In genomic region chr13:76886005-76886291, GRCh38 we compare ENCODE assay signal across 8 cellular contexts. TPM values are rescaled to one million over a fixed set of nuclear protein-coding genes. Genes with fewer than 3 reads are reported as not detected.
DNase-seq lines count a peak whose midpoint lies in the region; ATAC-seq and TF ChIP-seq lines count a peak whose summit lies in the region.

No MANE protein-coding gene starts in this region.

- TF ChIP-seq CTCF in AG09309 (IDR thresholded peaks at IDR 0.05; ENCODE audit: control insufficient read depth, insufficient read depth, low read depth, low read length, missing control alignments) (no peak), liver (IDR thresholded peaks at IDR 0.05; ENCODE audit: low read depth, low read length, missing input control) (no peak), tibial nerve (IDR thresholded peaks at IDR 0.05) (no peak)

- H3K27me3 ChIP-seq in liver (ENCODE audit: control insufficient read depth in 4 of 4, insufficient read depth in 4 of 4, low read length in 3 of 4) (peaks cover 0 to 7% (median 3%) of the 10 kb centered on the region in 4 donors), tibial nerve (no peaks in the 10 kb centered on the region)

- H3K27ac Mint-ChIP-seq in activated naive CD8-positive, alpha-beta T cell treated with anti-CD3 and anti-CD28 coated beads, Interleukin-2, amount 50 U/mL, for 24 hours = peak overlapping the region; percentile 34

- DNase-seq in AG09309 (ENCODE audit: low read depth) = no peak
- no peak for DNase-seq in HEK293T (ENCODE audit: extremely low spot score)
- DNase-seq in activated naive CD8-positive, alpha-beta T cell treated with anti-CD3 and anti-CD28 coated beads, Interleukin-2, amount 50 U/mL, for 24 hours = no peak
- DNase-seq in tibial nerve (ENCODE audit: low spot score in 2 of 2) = no peak
- no peak for DNase-seq in activated CD4-positive, CD25-positive, alpha-beta regulatory T cell (lab: John Stamatoyannopoulos, UW)
- no peak for DNase-seq in RPMI8226

- H3K4me1 Mint-ChIP-seq in activated naive CD8-positive, alpha-beta T cell treated with anti-CD3 and anti-CD28 coated beads, Interleukin-2, amount 50 U/mL, for 24 hours = peaks cover 37% of the 10 kb centered on the region

- CTCF ChIA-PET in HEK293T (lab: Yijun Ruan, JAX) = interaction anchor here (0.6 to 3.4 kb wide), 7 partner anchors 12 to 1003 kb away, joined by 3 to 20 read pairs (median 5); no protein-coding TSS in a partner anchor

- TF ChIP-seq POLR2A in tibial nerve (IDR thresholded peaks at IDR 0.05) = no peak

- peaks cover 16% of the 10 kb centered on the region for H3K27me3 Mint-ChIP-seq in activated naive CD8-positive, alpha-beta T cell treated with anti-CD3 and anti-CD28 coated beads, Interleukin-2, amount 50 U/mL, for 24 hours

- H3K9me3 Mint-ChIP-seq in activated naive CD8-positive, alpha-beta T cell treated with anti-CD3 and anti-CD28 coated beads, Interleukin-2, amount 50 U/mL, for 24 hours = no peaks in the 10 kb centered on the region

- peak overlapping the region; percentile 78 for H3K4me3 Mint-ChIP-seq in activated naive CD8-positive, alpha-beta T cell treated with anti-CD3 and anti-CD28 coated beads, Interleukin-2, amount 50 U/mL, for 24 hours

- TF ChIP-seq EP300 in tibial nerve (IDR thresholded peaks at IDR 0.05) = no peak

- H3K27ac ChIP-seq in liver (ENCODE audit: low read depth in 1 of 2, low read length in 2 of 2) (peak overlapping the region; percentile 81 to 91), tibial nerve (peak overlapping the region; percentile 81 to 98 (median 92))

- no peaks in the 10 kb centered on the region for H3K36me3 ChIP-seq in liver (ENCODE audit: control insufficient read depth in 4 of 4, insufficient read depth in 3 of 4, low read depth in 1 of 4, low read length in 3 of 4)
- no peaks in the 10 kb centered on the region for H3K36me3 ChIP-seq in tibial nerve

- peak overlapping the region; percentile 64 for H3K4me3 ChIP-seq in AG09309 (ENCODE audit: control insufficient read depth, low read depth, low read length)
- peak overlapping the region; percentile 50 to 64 (median 57) for H3K4me3 ChIP-seq in liver (ENCODE audit: low read depth in 1 of 3, low read length in 3 of 3)
- peak overlapping the region; percentile 73 to 95 (median 82) for H3K4me3 ChIP-seq in tibial nerve

- POLR2A ChIA-PET in HEK293T (lab: Yijun Ruan, JAX) = interaction anchor here (0.5 to 3.0 kb wide), 8 partner anchors 11 to 530 kb away, joined by 3 to 20 read pairs (median 5); partner anchors contain the start of gene FBXL3

- H3K4me1 ChIP-seq in liver (ENCODE audit: control insufficient read depth in 4 of 4, insufficient read depth in 4 of 4, low read length in 3 of 4) (peaks cover 9 to 22% (median 15%) of the 10 kb centered on the region in 4 donors), tibial nerve (peaks cover 0 to 42% (median 8%) of the 10 kb centered on the region in 4 donors)

- ATAC-seq in activated naive CD8-positive, alpha-beta T cell treated with anti-CD3 and anti-CD28 coated beads, Interleukin-2, amount 50 U/mL, for 24 hours = no peak
- no peak for ATAC-seq in GM21825 (IDR thresholded peaks at IDR 0.05; ENCODE audit: unreplicated experiment)

- H3K9me3 ChIP-seq in liver (ENCODE audit: control insufficient read depth in 4 of 4, low read length in 3 of 4) = no peaks in the 10 kb centered on the region
- no peaks in the 10 kb centered on the region for H3K9me3 ChIP-seq in tibial nerve

- WGBS in liver = under 1% methylated on average over 37 of the region's 37 CpGs
- 3% methylated on average over 16 of the region's 37 CpGs; no CpG with 5 or more reads in 1 of the 2 donors for WGBS in tibial nerve, 2 donors

- TF ChIP-seq RAD21 in liver (IDR thresholded peaks at IDR 0.05) = no peak

- no peak overlapping the region for H3K9ac ChIP-seq in liver (ENCODE audit: low read depth in 1 of 2, low read length in 2 of 2)

- peaks cover 5% of the 10 kb centered on the region for H3K36me3 Mint-ChIP-seq in activated naive CD8-positive, alpha-beta T cell treated with anti-CD3 and anti-CD28 coated beads, Interleukin-2, amount 50 U/mL, for 24 hours (ENCODE audit: low read depth)

TF ChIP-seq in HEK293T, 16 proteins besides CTCF, POLR2A, EP300 and RAD21:
- TF ChIP-seq L3MBTL2 (conservative IDR thresholded peaks at IDR 0.05) (peak; percentile 56), TARDBP (IDR thresholded peaks at IDR 0.05) (no peak)

TF ChIP-seq in liver, 16 proteins besides CTCF, POLR2A, EP300 and RAD21:
- no peak for TF ChIP-seq HNF4G (IDR thresholded peaks at IDR 0.05)
- TF ChIP-seq JUND (IDR thresholded peaks at IDR 0.05) = no peak
- TF ChIP-seq TAF1 (conservative IDR thresholded peaks at IDR 0.05) = no peak
TF ChIP-seq in liver: peak in this region for 0.

RNA-seq across cellular contexts. Expression of gene KCTD12, which starts 0.3 kb away (rescaled TPM):
- total RNA-seq in liver (10 to 100 TPM in 1 of 2 donors, 1 to 10 TPM in 1; 8.7 to 14.8 TPM), tibial nerve (100 to 1,000 TPM; 126 to 217 (median 159) TPM)
- 1 to 10 TPM; 1.5 to 4.6 TPM for polyA plus RNA-seq in liver

Comparison
In these comparisons a context has a peak if more than half of its experiments do, and no peak if none do; other contexts are left out.
1. RNA of gene KCTD12, which starts 0.3 kb away (total RNA-seq): 126 to 217 TPM in tibial nerve; 8.7 to 14.8 TPM in liver; every median in the first group is over 4 times any median in the second.
2. Peak in every context shown above with its lines, with median percentiles within 50 percentile points of each other: H3K4me3 ChIP-seq.